In genomic region chr6:75267461-75267860, GRCh38 we compare ENCODE assay signal across 12 cellular contexts. TPM values are rescaled to one million over a fixed set of nuclear protein-coding genes. Genes with fewer than 3 reads are reported as not detected.
A peak's percentile ranks its signal among the peaks of the same experiment; 100 is the strongest.
DNase-seq lines count a peak whose midpoint lies in the region; ATAC-seq, FAIRE-seq and TF ChIP-seq lines count a peak whose summit lies in the region.
"Had no signal": no experiment of that assay in that cellular context is flagged by ENCODE, and none has a peak within 500 bp of the region (broad histone marks: within the 10 kb centered on the region; RNA-seq: fewer than 3 reads in every experiment).

No MANE protein-coding gene starts in this region.

- H3K56ac ChIP-seq in H1 (replicated peaks; ENCODE audit: insufficient read length, low read depth, low read length), result no peak overlapping the region

- H3K27me3 ChIP-seq in HUES48 (ENCODE audit: control insufficient read depth, insufficient read depth, low read length) (no peaks in the 10 kb centered on the region), H1 (replicated peaks in 1 of 4; ENCODE audit: control insufficient read depth in 3 of 4, extremely low read depth in 1 of 4, insufficient read depth in 3 of 4, low read length in 3 of 4) (no peaks in the 10 kb centered on the region)

- H3K4me1 ChIP-seq in A549 (peaks cover 33% of the 10 kb centered on the region), HUES48 (ENCODE audit: control insufficient read depth, insufficient read depth, low read length) (peaks cover 19% of the 10 kb centered on the region), H1 (replicated peaks in 1 of 4; ENCODE audit: control insufficient read depth in 3 of 4, insufficient read depth in 4 of 4, low read length in 3 of 4) (peaks cover 2 to 9% (median 7%) of the 10 kb centered on the region in 4 experiments; a peak in 5 of 7 replicates)

- no peak overlapping the region for H2AFZ ChIP-seq in H1 (ENCODE audit: low read length)

- no peaks in the 10 kb centered on the region for H3K23me2 ChIP-seq in H1 (ENCODE audit: low read depth, low read length)

- H2BK120ac ChIP-seq in H1 (replicated peaks; ENCODE audit: low read depth, low read length), result peak overlapping the region; percentile 38

- FAIRE-seq in A549 (lab: Jason Lieb, UNC) (no peak), H1 (lab: Jason Lieb, UNC) (no peak)

- H3K23ac ChIP-seq in H1 (ENCODE audit: insufficient read length), result no peak overlapping the region

- H4K20me1 ChIP-seq in H1 (replicated peaks in 1 of 2; ENCODE audit: control insufficient read depth in 1 of 2, insufficient read depth in 2 of 2, low read length in 2 of 2), result no peaks in the 10 kb centered on the region

- H3K27ac ChIP-seq in A549 (peak overlapping the region in 1 of 2 experiments; percentile 63; a peak in 2 of 6 replicates), HUES48 (ENCODE audit: low read depth, low read length) (peak overlapping the region; percentile 96), H1 (ENCODE audit: low read depth, low read length) (peak overlapping the region; percentile 31; the same call in 1 of the 2 replicates)
- H3K27ac ChIP-seq: SK-N-MC had no signal

- H3K36me3 ChIP-seq in HUES48 (ENCODE audit: control insufficient read depth, insufficient read depth, low read length) (peaks cover 36% of the 10 kb centered on the region), H1 (ENCODE audit: control insufficient read depth in 2 of 4, insufficient read depth in 4 of 4, low read length in 3 of 4) (peaks cover 2 to 28% (median 8%) of the 10 kb centered on the region in 4 experiments; a peak in 6 of 8 replicates)

- POLR2A ChIA-PET in A549 (lab: Yijun Ruan, JAX) (interaction anchor here (0.9 to 1.3 kb wide), 2 partner anchors 17 to 23 kb away, joined by 3 to 6 read pairs; partner anchors contain the start of genes COX7A2 and TMEM30A), H1 (lab: Charles Lee; ENCODE audit: partially characterized antibody) (interaction anchor here (0.9 to 1.7 kb wide), 7 partner anchors 8 to 24 kb away, joined by 3 to 10 read pairs (median 4); partner anchors contain the start of genes COX7A2 and TMEM30A)

- no peak overlapping the region for H2AK5ac ChIP-seq in H1 (ENCODE audit: low read depth, low read length)

- DNase-seq in A549 (ENCODE audit: low read depth in 1 of 2, low spot score in 1 of 2) (no peak), H1 (ENCODE audit: low read depth in 1 of 2, low spot score in 2 of 2) (no peak), lung microvascular endothelial cell (ENCODE audit: low read depth in 2 of 2) (peak; percentile 61 to 66), LoVo (ENCODE audit: low spot score) (no peak), DMS114 treated with DMSO at 0.1 percent for 48 hours (lab: John Stamatoyannopoulos, UW; ENCODE audit: unreplicated experiment) (no peak), NCI-H2029 treated with DMSO at 0.1 percent for 48 hours (lab: John Stamatoyannopoulos, UW) (no peak), cerebellar nuclear complex (lab: John Stamatoyannopoulos, UW) (no peak)
- DNase-seq: activated CD4-positive, CD25-positive, alpha-beta regulatory T cell; DND-41; NK-92 treated with Interleukin-12 subunit alpha and Interleukin-12 subunit beta, amount 100 ng/mL, for 24 hours had no signal

- no peak for ATAC-seq in A549

- TF ChIP-seq RAD21 in A549 (conservative IDR thresholded peaks at IDR 0.05 in 1 of 2, IDR thresholded peaks at IDR 0.05 in 1 of 2), result no peak
- TF ChIP-seq RAD21 in H1 (IDR thresholded peaks at IDR 0.05 in 1 of 2, conservative IDR thresholded peaks at IDR 0.05 in 1 of 2; ENCODE audit: low read depth in 2 of 2, low read length in 2 of 2), result no peak

- no peak overlapping the region for H4K8ac ChIP-seq in H1 (ENCODE audit: extremely low read depth, insufficient read depth, low read length)

- TF ChIP-seq CTCF in A549 (IDR thresholded peaks at IDR 0.05) (no peak), H1 (IDR thresholded peaks at IDR 0.05; ENCODE audit: control extremely low read depth in 1 of 3, insufficient read depth in 1 of 3, low read depth in 1 of 3, low read length in 3 of 3) (no peak)

- H3K14ac ChIP-seq in H1 (ENCODE audit: insufficient read length), result no peak overlapping the region

- H2BK5ac ChIP-seq in H1 (ENCODE audit: low read depth, low read length), result no peak overlapping the region

- H3K79me1 ChIP-seq in H1 (ENCODE audit: low read depth, low read length), result no peaks in the 10 kb centered on the region

- 40% methylated on average over 4 of the region's 4 CpGs for WGBS in A549 (ENCODE audit: missing lambda C conversion rate)
- 77% methylated on average over 4 of the region's 4 CpGs; no CpG with 5 or more reads in 1 of the 2 experiments for WGBS in H1 (ENCODE audit: extremely low coverage in 1 of 2, insufficient coverage in 1 of 2, insufficient read length in 1 of 2, insufficient replicate concordance in 2 of 2, low coverage in 1 of 2, low lambda C conversion rate in 2 of 2, missing lambda C conversion rate in 1 of 2), 2 experiments

- peak overlapping the region; percentile 34; the same call in 2 of the 3 replicates for H3K4me2 ChIP-seq in A549
- H3K4me2 ChIP-seq in H1 (ENCODE audit: insufficient read depth in 1 of 2, low read depth in 2 of 2, low read length in 2 of 2), result peak overlapping the region; percentile 55 to 57; a peak in 2 of 4 replicates

- H3K9ac ChIP-seq in HUES48 (ENCODE audit: low read depth, low read length), result peak overlapping the region; percentile 30; the same call in 1 of the 2 replicates
- no peak overlapping the region for H3K9ac ChIP-seq in H1 (replicated peaks in 1 of 4; ENCODE audit: extremely low read depth in 1 of 4, low read depth in 3 of 4, low read length in 3 of 4)

- H3K18ac ChIP-seq in H1 (ENCODE audit: extremely low read depth, low read length), result no peak overlapping the region; the same call in 1 of the 2 replicates

- no peak overlapping the region for H2BK12ac ChIP-seq in H1 (ENCODE audit: low read depth, low read length)

- H3K9me3 ChIP-seq in A549 (no peaks in the 10 kb centered on the region), HUES48 (ENCODE audit: control insufficient read depth, insufficient read depth, low read length) (peaks cover 4% of the 10 kb centered on the region), H1 (ENCODE audit: insufficient read depth in 2 of 2, low read depth in 1 of 2, low read length in 1 of 2) (peaks cover 0 to 2% of the 10 kb centered on the region in 2 experiments; a peak in 2 of 4 replicates)

- no peak overlapping the region for H3K4ac ChIP-seq in H1 (replicated peaks; ENCODE audit: insufficient read length, low read depth, low read length)

- H3K79me2 ChIP-seq in H1 (ENCODE audit: control insufficient read depth in 1 of 2, insufficient read depth in 2 of 2, low read length in 2 of 2), result peaks cover 0 to 74% of the 10 kb centered on the region in 2 experiments; a peak in 3 of 4 replicates

- H3K4me3 ChIP-seq in A549 (no peak overlapping the region), HUES48 (ENCODE audit: low read depth, low read length) (peak overlapping the region; percentile 30; the same call in 1 of the 2 replicates), H1 (ENCODE audit: extremely low read depth in 1 of 4, insufficient read depth in 2 of 4, low read depth in 3 of 4, low read length in 4 of 4) (peak overlapping the region in 1 of 4 experiments; percentile 42; a peak in 2 of 8 replicates)
- H3K4me3 ChIP-seq: SK-N-MC had no signal

- CTCF ChIA-PET in A549 (lab: Yijun Ruan, JAX) (interaction anchor here (0.6 to 2.1 kb wide), 22 partner anchors 8 to 279 kb away, joined by 3 to 8 read pairs (median 4); no protein-coding TSS in a partner anchor), H1 (lab: Charles Lee; ENCODE audit: partially characterized antibody) (interaction anchor here (0.8 to 6.8 kb wide), 21 partner anchors 9 to 382 kb away, joined by 3 to 66 read pairs (median 3); partner anchors contain the start of gene TMEM30A)

- no peak overlapping the region for H2BK20ac ChIP-seq in H1 (ENCODE audit: low read length)

- no peak overlapping the region for H2BK15ac ChIP-seq in H1 (ENCODE audit: low read length)

- no peak for TF ChIP-seq POLR2A in A549 (IDR thresholded peaks at IDR 0.05; ENCODE audit: low read length)
- TF ChIP-seq POLR2A in H1 (IDR thresholded peaks at IDR 0.05; ENCODE audit: control extremely low read depth in 1 of 2, low read depth in 2 of 2, low read length in 2 of 2), result no peak

- TF ChIP-seq EP300 in A549 (IDR thresholded peaks at IDR 0.05) (no peak), H1 (IDR thresholded peaks at IDR 0.05; ENCODE audit: borderline replicate concordance in 1 of 2, low read depth in 2 of 2, low read length in 2 of 2) (no peak)

- H4K91ac ChIP-seq in H1 (replicated peaks; ENCODE audit: insufficient read length, low read length), result no peak overlapping the region

- H4K5ac ChIP-seq in H1 (ENCODE audit: insufficient read length, low read depth, low read length), result peak overlapping the region; percentile 44

RNA-seq across cellular contexts. Expression of gene TMEM30A, which starts 17.1 kb away (rescaled TPM):
- polyA plus RNA-seq in A549 (2011; rRNA removed), result 75.5 and 94.3 TPM in 2 replicates
- polyA plus RNA-seq in A549 (2012; cell fraction: cytosol; rRNA removed), result 10.5 and 13.0 TPM in 2 replicates
- polyA plus RNA-seq in A549 (2012; cell fraction: nucleus; rRNA removed), result 9.4 and 17.2 TPM in 2 replicates
- polyA plus RNA-seq in A549 (2017; fragmentation: RNase III; extraction: RNeasy Plus Mini Kit Qiagen cat#74134 plus additional on column Dnase treatment), result 56.1 to 65.1 TPM (median 61.6 TPM) in 3 replicates
- 26.4 and 26.9 TPM in 2 replicates for polyA minus RNA-seq in A549 (2011; rRNA and poly(A)+ RNA removed)
- total RNA-seq in H1 (2021; fragmentation: NEBNext Ultra II Directional; extraction: Animal tissue kit (Norgen Biotek cat#: 25700)), result 65.8 and 71.0 TPM in 2 replicates
- polyA plus RNA-seq in H1 (2011; rRNA removed), result 10.5 TPM in 2 replicates
- polyA plus RNA-seq in H1 (2011; cell fraction: cytosol; rRNA removed), result 16.6 TPM
- polyA plus RNA-seq in H1 (2011; cell fraction: nucleus; rRNA removed), result 7.8 TPM
- polyA plus RNA-seq in H1 (2012, experiment 1 of 2), result 23.8 to 56.6 TPM (median 32.7 TPM) in 4 replicates
- polyA plus RNA-seq in H1 (2012, experiment 2 of 2), result 3.2 TPM
- 48.6 TPM for polyA plus RNA-seq in H1 (2013, experiment 1 of 2)
- 54.2 TPM for polyA plus RNA-seq in H1 (2013, experiment 2 of 2)
- polyA minus RNA-seq in H1 (2011; rRNA and poly(A)+ RNA removed), result 25.3 and 42.6 TPM in 2 replicates
- 12.8 TPM for polyA minus RNA-seq in H1 (2011; cell fraction: cytosol; rRNA and poly(A)+ RNA removed)
- 20.3 TPM for polyA minus RNA-seq in H1 (2011; cell fraction: nucleus; rRNA and poly(A)+ RNA removed)
- 121 and 126 TPM in 2 replicates for total RNA-seq in lung microvascular endothelial cell

RNA-seq across cellular contexts. Expression of gene COX7A2, which starts 23.9 kb away (rescaled TPM):
- 271 and 360 TPM in 2 replicates for polyA plus RNA-seq in A549 (2011; rRNA removed)
- 240 and 249 TPM in 2 replicates for polyA plus RNA-seq in A549 (2012; cell fraction: cytosol; rRNA removed)
- polyA plus RNA-seq in A549 (2012; cell fraction: nucleus; rRNA removed), result 97.7 and 193 TPM in 2 replicates
- polyA plus RNA-seq in A549 (2017; fragmentation: RNase III; extraction: RNeasy Plus Mini Kit Qiagen cat#74134 plus additional on column Dnase treatment), result 464 to 507 TPM (median 488 TPM) in 3 replicates
- 21.3 and 22.8 TPM in 2 replicates for polyA minus RNA-seq in A549 (2011; rRNA and poly(A)+ RNA removed)
- total RNA-seq in H1 (2021; fragmentation: NEBNext Ultra II Directional; extraction: Animal tissue kit (Norgen Biotek cat#: 25700)), result 456 and 468 TPM in 2 replicates
- polyA plus RNA-seq in H1 (2011; rRNA removed), result 198 and 262 TPM in 2 replicates
- 257 TPM for polyA plus RNA-seq in H1 (2011; cell fraction: cytosol; rRNA removed)
- 167 TPM for polyA plus RNA-seq in H1 (2011; cell fraction: nucleus; rRNA removed)
- polyA plus RNA-seq in H1 (2012, experiment 1 of 2), result 351 to 525 TPM (median 436 TPM) in 4 replicates
- 2,411 TPM for polyA plus RNA-seq in H1 (2012, experiment 2 of 2)
- 1,987 TPM for polyA plus RNA-seq in H1 (2013, experiment 1 of 2)
- polyA plus RNA-seq in H1 (2013, experiment 2 of 2), result 1,925 TPM
- polyA minus RNA-seq in H1 (2011; rRNA and poly(A)+ RNA removed), result 31.6 and 33.7 TPM in 2 replicates
- 32.1 TPM for polyA minus RNA-seq in H1 (2011; cell fraction: cytosol; rRNA and poly(A)+ RNA removed)
- 48.3 TPM for polyA minus RNA-seq in H1 (2011; cell fraction: nucleus; rRNA and poly(A)+ RNA removed)
- total RNA-seq in lung microvascular endothelial cell, result 194 and 200 TPM in 2 replicates

Comparison
In these comparisons a context has a peak if more than half of its experiments do, and no peak if none do; other contexts are left out.
1. DNase-seq: peak in lung microvascular endothelial cell (2 of 2); none in A549 (0 of 2), H1 (0 of 2), LoVo (single experiment), DMS114 treated with DMSO at 0.1 percent for 48 hours (single experiment), NCI-H2029 treated with DMSO at 0.1 percent for 48 hours (single experiment) and cerebellar nuclear complex (0 of 2).